In genomic region chr6:161143663-161144430, GRCh38 we compare ENCODE assay signal across 18 cellular contexts.
"Had no signal": no experiment of that assay in that cellular context is flagged by ENCODE, and none has a peak within 500 bp of the region (broad histone marks: within the 10 kb centered on the region; RNA-seq: fewer than 3 reads in every experiment).

No MANE protein-coding gene starts in this region.

- H3K27ac Mint-ChIP-seq: dendritic cell treated with granulocyte-macrophage colony-stimulating factor and Interleukin-4, amounts not matched to agents 40 ng/mL and 50 ng/mL, for 4 days; endodermal cell; natural killer cell treated with Interleukin-12 subunit alpha and Interleukin-12 subunit beta and Interleukin-15 and Interleukin-18, amount 100 ng/mL, for 72 hours; stimulated activated effector memory CD8-positive, alpha-beta T cell treated with anti-CD3 and anti-CD28 coated beads, Interleukin-12 subunit alpha, Interleukin-12 subunit beta, amount 100 ng/mL, for 72 hours; type B pancreatic cell had no signal

- H3K36me3 Mint-ChIP-seq: natural killer cell treated with Interleukin-12 subunit alpha and Interleukin-12 subunit beta and Interleukin-15 and Interleukin-18, amount 100 ng/mL, for 72 hours had no signal

- H3K4me3 ChIP-seq: heart left ventricle, lower lobe of right lung, prostate gland, right lobe of liver, suprapubic skin, thyroid gland had no signal

- H3K4me1 Mint-ChIP-seq: endodermal cell had no signal

- H3K36me3 ChIP-seq: prostate gland, right lobe of liver had no signal

- H3K27me3 Mint-ChIP-seq: dendritic cell treated with granulocyte-macrophage colony-stimulating factor and Interleukin-4, amounts not matched to agents 40 ng/mL and 50 ng/mL, for 4 days; natural killer cell treated with Interleukin-12 subunit alpha and Interleukin-12 subunit beta and Interleukin-15 and Interleukin-18, amount 100 ng/mL, for 72 hours; type B pancreatic cell had no signal

- H3K27ac ChIP-seq: heart left ventricle, lower lobe of right lung, parathyroid adenoma, prostate gland, right lobe of liver, suprapubic skin, thyroid gland had no signal

- DNase-seq: endodermal cell; hippocampal formation; left colon; lower lobe of right lung; mesenchymal stem cell; midbrain; right lobe of liver; stimulated activated CD4-positive, alpha-beta T cell treated with anti-CD3 and anti-CD28 coated beads, Interleukin-4, amount 100 ng/mL, for 1 hour; stimulated activated naive CD8-positive, alpha-beta T cell treated with anti-CD3 and anti-CD28 coated beads, Interleukin-15, Interleukin-2, amounts not matched to agents 100 U/mL and 50 U/mL, for 24 hours had no signal

- H3K27me3 ChIP-seq: heart left ventricle, right lobe of liver, suprapubic skin, thyroid gland had no signal

- H3K9ac ChIP-seq: parathyroid adenoma had no signal

- H3K4me3 Mint-ChIP-seq: dendritic cell treated with granulocyte-macrophage colony-stimulating factor and Interleukin-4, amounts not matched to agents 40 ng/mL and 50 ng/mL, for 4 days; endodermal cell; natural killer cell treated with Interleukin-12 subunit alpha and Interleukin-12 subunit beta and Interleukin-15 and Interleukin-18, amount 100 ng/mL, for 72 hours; stimulated activated effector memory CD8-positive, alpha-beta T cell treated with anti-CD3 and anti-CD28 coated beads, Interleukin-12 subunit alpha, Interleukin-12 subunit beta, amount 100 ng/mL, for 72 hours; type B pancreatic cell had no signal

- H3K79me2 ChIP-seq: parathyroid adenoma had no signal

- H2AFZ ChIP-seq: parathyroid adenoma had no signal

- ATAC-seq: heart left ventricle; left colon; lower lobe of right lung; natural killer cell treated with Interleukin-12 subunit alpha and Interleukin-12 subunit beta and Interleukin-15 and Interleukin-18, amount 100 ng/mL, for 72 hours; stimulated activated effector memory CD8-positive, alpha-beta T cell treated with anti-CD3 and anti-CD28 coated beads, Interleukin-12 subunit alpha, Interleukin-12 subunit beta, amount 100 ng/mL, for 72 hours; stimulated activated naive CD8-positive, alpha-beta T cell treated with anti-CD3 and anti-CD28 coated beads, Interleukin-15, Interleukin-2, amounts not matched to agents 100 U/mL and 50 U/mL, for 24 hours had no signal

- H3K9me3 Mint-ChIP-seq: dendritic cell treated with granulocyte-macrophage colony-stimulating factor and Interleukin-4, amounts not matched to agents 40 ng/mL and 50 ng/mL, for 4 days; endodermal cell; natural killer cell treated with Interleukin-12 subunit alpha and Interleukin-12 subunit beta and Interleukin-15 and Interleukin-18, amount 100 ng/mL, for 72 hours; stimulated activated effector memory CD8-positive, alpha-beta T cell treated with anti-CD3 and anti-CD28 coated beads, Interleukin-12 subunit alpha, Interleukin-12 subunit beta, amount 100 ng/mL, for 72 hours; type B pancreatic cell had no signal

- H3K4me1 ChIP-seq: lower lobe of right lung, parathyroid adenoma, prostate gland, right lobe of liver, suprapubic skin had no signal

- H3K9me3 ChIP-seq: heart left ventricle, lower lobe of right lung, prostate gland, right lobe of liver, suprapubic skin, thyroid gland had no signal
